In genomic region chr2:120892967-120893667, GRCh38 we compare ENCODE assay signal across 10 cellular contexts.
A peak's percentile ranks its signal among the peaks of the same experiment; 100 is the strongest.
DNase-seq lines count a peak whose midpoint lies in the region; ATAC-seq and TF ChIP-seq lines count a peak whose summit lies in the region.
"Had no signal": no experiment of that assay in that cellular context is flagged by ENCODE, and none has a peak within 500 bp of the region (broad histone marks: within the 10 kb centered on the region; RNA-seq: fewer than 3 reads in every experiment).

No MANE protein-coding gene starts in this region.

- no peaks in the 10 kb centered on the region for H3K4me1 Mint-ChIP-seq in CD8-positive, alpha-beta T cell (ENCODE audit: low read depth)

- H3K9ac ChIP-seq in adipocyte (ENCODE audit: low read length) (peak overlapping the region; percentile 62), neuronal stem cell (ENCODE audit: low read depth, low read length, poor library complexity) (no peak overlapping the region)
- H3K9ac ChIP-seq: KMS-11 had no signal

- no peak overlapping the region for H3K27ac Mint-ChIP-seq in CD8-positive, alpha-beta T cell

- CTCF ChIA-PET in AG04450 (lab: Charles Lee) = interaction anchor here (0.6 to 1.0 kb wide), 2 partner anchors 136 to 197 kb away, joined by 3 read pairs; no protein-coding TSS in a partner anchor
- CTCF ChIA-PET in CD8-positive, alpha-beta T cell (lab: Charles Lee) = interaction anchor here (0.7 kb wide), 1 partner anchor 8 kb away, joined by 3 read pairs; no protein-coding TSS in a partner anchor

- no peak overlapping the region for H2BK12ac ChIP-seq in neuronal stem cell (ENCODE audit: low read length)

- H3K36me3 ChIP-seq in adipocyte (ENCODE audit: control insufficient read depth, insufficient read depth, low read length, severe bottlenecking) (no peaks in the 10 kb centered on the region), neuronal stem cell (replicated peaks in 1 of 2; ENCODE audit: control insufficient read depth in 2 of 2, insufficient read depth in 2 of 2, low read length in 2 of 2) (peaks cover 0 to 25% of the 10 kb centered on the region in 2 donors)
- H3K36me3 ChIP-seq in CD8-positive, alpha-beta T cell (ENCODE audit: insufficient read depth, low read length) = no peaks in the 10 kb centered on the region

- no CpG with 5 or more reads among the region's 11 CpGs for WGBS in neuronal stem cell (ENCODE audit: extremely low coverage in 2 of 2, insufficient read length in 2 of 2, insufficient replicate concordance in 1 of 2), 2 donors

- H3K27ac ChIP-seq in AG04450 (ENCODE audit: low read depth, low read length) = peak overlapping the region; percentile 70
- H3K27ac ChIP-seq in neuronal stem cell (replicated peaks; ENCODE audit: low read length) = peak overlapping the region; percentile 99
- H3K27ac ChIP-seq in CD8-positive, alpha-beta T cell (ENCODE audit: low read depth, low read length) = no peak overlapping the region
- H3K27ac ChIP-seq: KMS-11 had no signal

- peak overlapping the region; percentile 17 for H2BK5ac ChIP-seq in neuronal stem cell (ENCODE audit: low read length)

- peak overlapping the region; percentile 53 for H3K4me2 ChIP-seq in neuronal stem cell (ENCODE audit: insufficient read depth, low read length, poor library complexity, severe bottlenecking)
- H3K4me2 ChIP-seq: KMS-11 had no signal

- H4K8ac ChIP-seq in neuronal stem cell (ENCODE audit: low read depth, low read length) = no peak overlapping the region

- POLR2A ChIA-PET in AG04450 (lab: Yijun Ruan, JAX) = no interaction called here
- POLR2A ChIA-PET in CD8-positive, alpha-beta T cell (lab: Charles Lee) = no interaction called here

- H3K4me1 ChIP-seq in adipocyte (ENCODE audit: control insufficient read depth, insufficient read depth, low read length) = peaks cover 17% of the 10 kb centered on the region
- H3K4me1 ChIP-seq in neuronal stem cell (ENCODE audit: control insufficient read depth in 2 of 2, insufficient read depth in 1 of 2, low read depth in 1 of 2, low read length in 2 of 2) = peaks cover 42 to 55% of the 10 kb centered on the region in 2 donors
- no peaks in the 10 kb centered on the region for H3K4me1 ChIP-seq in CD8-positive, alpha-beta T cell (ENCODE audit: insufficient read depth, low read length)

- no peak overlapping the region for H2AFZ ChIP-seq in neuronal stem cell (ENCODE audit: low read length)

- H3K27me3 ChIP-seq in AG04450 (ENCODE audit: control insufficient read depth, insufficient read depth, low read length) (no peaks in the 10 kb centered on the region), adipocyte (replicated peaks; ENCODE audit: control insufficient read depth, insufficient read depth, low read length) (no peaks in the 10 kb centered on the region), neuronal stem cell (ENCODE audit: control insufficient read depth in 3 of 3, insufficient read depth in 3 of 3, low read depth in 1 of 3, low read length in 3 of 3) (no peaks in the 10 kb centered on the region)
- no peaks in the 10 kb centered on the region for H3K27me3 ChIP-seq in CD8-positive, alpha-beta T cell (ENCODE audit: insufficient read depth, low read length)

- no peak overlapping the region for H3K23ac ChIP-seq in neuronal stem cell (ENCODE audit: low read depth, low read length, poor library complexity)

- H3K4me3 ChIP-seq in AG04450 (ENCODE audit: low read depth, low read length) (peak overlapping the region; percentile 7; the same call in 1 of the 2 replicates), adipocyte (ENCODE audit: low read length) (peak overlapping the region; percentile 50), foreskin fibroblast (ENCODE audit: low read depth in 1 of 2, low read length in 2 of 2) (no peak overlapping the region), neuronal stem cell (ENCODE audit: low read length in 2 of 2) (no peak overlapping the region)
- H3K4me3 ChIP-seq in CD8-positive, alpha-beta T cell (ENCODE audit: low read depth, low read length) = no peak overlapping the region

- no peak for TF ChIP-seq CTCF in AG04450 (IDR thresholded peaks at IDR 0.05; ENCODE audit: low read depth, low read length)
- TF ChIP-seq CTCF in foreskin fibroblast (IDR thresholded peaks at IDR 0.05; ENCODE audit: low read depth, low read length) = no peak
- no peak for TF ChIP-seq CTCF in CD8-positive, alpha-beta T cell (IDR thresholded peaks at IDR 0.05)

- DNase-seq in AG04450 (ENCODE audit: low read depth, low spot score) (peak; percentile 33), adipocyte (ENCODE audit: low read depth) (peak; percentile 73), foreskin fibroblast (peak; percentile 35 to 55), neuronal stem cell (ENCODE audit: low spot score) (peak; percentile 88), SIG-M5 (lab: John Stamatoyannopoulos, UW) (no peak)
- no peak for DNase-seq in CD8-positive, alpha-beta T cell
- DNase-seq: central memory CD4-positive, alpha-beta T cell had no signal

- H2BK15ac ChIP-seq in neuronal stem cell (ENCODE audit: low read length) = peak overlapping the region; percentile 94

- peak overlapping the region; percentile 12 for H2AK5ac ChIP-seq in neuronal stem cell (ENCODE audit: low read depth, low read length)

- no peaks in the 10 kb centered on the region for H3K36me3 Mint-ChIP-seq in CD8-positive, alpha-beta T cell

- no peak for ATAC-seq in CD8-positive, alpha-beta T cell
- ATAC-seq in GM21717 (IDR thresholded peaks at IDR 0.05; ENCODE audit: unreplicated experiment) (no peak), GM19351 (IDR thresholded peaks at IDR 0.05; ENCODE audit: unreplicated experiment) (no peak)

- no peak overlapping the region for H3K14ac ChIP-seq in neuronal stem cell (ENCODE audit: low read length)

- H3K4ac ChIP-seq in neuronal stem cell (ENCODE audit: low read length) = no peak overlapping the region

- peak overlapping the region; percentile 89 for H3K18ac ChIP-seq in neuronal stem cell (ENCODE audit: low read length)

- intact Hi-C loops in CD8-positive, alpha-beta T cell (cut with DNase I, micrococcal nuclease) = no loop called here

- peaks cover 5% of the 10 kb centered on the region for H3K79me1 ChIP-seq in neuronal stem cell (ENCODE audit: low read depth, low read length)

- H3K9me3 ChIP-seq in AG04450 (ENCODE audit: control insufficient read depth, insufficient read depth, low read length) = peaks cover 6% of the 10 kb centered on the region
- no peaks in the 10 kb centered on the region for H3K9me3 ChIP-seq in adipocyte (ENCODE audit: control insufficient read depth, low read length)
- no peaks in the 10 kb centered on the region for H3K9me3 ChIP-seq in neuronal stem cell (replicated peaks in 1 of 2; ENCODE audit: control insufficient read depth in 2 of 2, insufficient read depth in 1 of 2, low read depth in 1 of 2, low read length in 2 of 2)
- no peaks in the 10 kb centered on the region for H3K9me3 ChIP-seq in CD8-positive, alpha-beta T cell (ENCODE audit: low read length)

- peaks cover 2% of the 10 kb centered on the region for H3K27me3 Mint-ChIP-seq in CD8-positive, alpha-beta T cell (ENCODE audit: low read depth)

- no peaks in the 10 kb centered on the region for H3K9me3 Mint-ChIP-seq in CD8-positive, alpha-beta T cell

- no peak overlapping the region for H4K91ac ChIP-seq in neuronal stem cell (ENCODE audit: low read depth, low read length, poor library complexity)

- no peak overlapping the region for H3K4me3 Mint-ChIP-seq in CD8-positive, alpha-beta T cell

- H2BK120ac ChIP-seq in neuronal stem cell (ENCODE audit: low read depth, low read length) = no peak overlapping the region

Comparison
In these comparisons a context has a peak if more than half of its experiments do, and no peak if none do; other contexts are left out.
1. DNase-seq: peak in AG04450 (single experiment), adipocyte (single experiment), foreskin fibroblast (2 of 2) and neuronal stem cell (single experiment); none in SIG-M5 (single experiment) and CD8-positive, alpha-beta T cell (0 of 7).
2. H3K4me3 ChIP-seq: peak in AG04450 (single experiment) and adipocyte (single experiment); none in foreskin fibroblast (0 of 2), neuronal stem cell (0 of 2) and CD8-positive, alpha-beta T cell (single experiment).